Comparison of ENCODE assay signal across 8 cellular contexts in the genomic region with DNA sequence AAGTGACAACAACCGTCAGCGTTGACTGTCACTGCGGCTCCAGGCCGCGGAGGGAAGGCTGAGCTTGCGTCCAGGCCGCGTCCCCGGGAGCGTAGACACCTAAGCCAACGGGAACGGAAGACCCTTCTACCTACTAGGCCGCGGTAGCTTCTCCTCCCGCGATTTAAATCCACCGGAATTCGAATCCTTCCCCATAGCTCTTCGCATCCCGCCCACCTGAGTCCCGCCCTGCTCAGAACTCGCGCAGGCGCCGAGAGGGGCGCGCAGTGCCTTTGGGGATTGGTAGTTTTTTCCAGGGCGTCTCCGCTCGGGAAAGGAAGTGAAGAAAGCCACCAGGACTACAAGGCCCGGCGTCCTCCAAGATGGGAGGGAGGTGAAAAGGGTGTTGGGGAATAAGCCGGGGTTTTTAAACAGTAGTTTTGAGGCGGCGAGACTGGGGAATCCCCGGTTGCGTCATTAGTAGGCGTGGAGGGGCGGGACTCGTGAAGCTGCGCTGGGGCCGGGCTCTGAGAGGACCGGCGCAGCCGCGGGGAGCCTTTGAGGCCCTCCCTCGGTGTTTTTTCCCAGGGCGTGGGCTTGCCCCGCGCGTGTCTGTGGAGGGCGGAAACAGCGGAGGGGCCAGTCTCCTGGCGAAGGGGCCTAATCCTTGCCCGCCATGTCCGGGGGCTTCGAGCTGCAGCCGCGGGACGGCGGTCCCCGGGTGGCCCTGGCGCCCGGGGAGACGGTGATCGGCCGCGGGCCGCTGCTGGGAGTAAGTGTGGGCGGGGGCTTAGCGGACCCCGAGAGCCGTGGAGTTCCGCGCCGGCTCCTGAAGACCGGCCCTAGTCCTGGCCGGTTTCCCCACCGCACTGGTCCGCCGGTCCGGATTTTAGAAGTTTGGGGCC. TPM values are rescaled to one million over a fixed set of nuclear protein-coding genes. Genes with fewer than 3 reads are reported as not detected.
DNase-seq lines count a peak whose midpoint lies in the region; ATAC-seq, FAIRE-seq and TF ChIP-seq lines count a peak whose summit lies in the region.

TSS of gene APLF (plus strand) at position 509 of the 884 bp plus-strand sequence. CDS start at position 656, 147 bp downstream.
TSS of gene FBXO48 (minus strand) at position 218 of the 884 bp plus-strand sequence. CDS start 2,149 bp downstream, outside the sequence.

- no peak for TF ChIP-seq EP300 in H1 (IDR thresholded peaks at IDR 0.05; ENCODE audit: borderline replicate concordance in 1 of 2, low read depth in 2 of 2, low read length in 2 of 2)

- no peak within 1 kb of the TSS for H2BK15ac ChIP-seq in H1 (ENCODE audit: low read length)

- peak within 1 kb of the TSS; percentile 97 for H2AFZ ChIP-seq in H1 (ENCODE audit: low read length)

- no peak within 1 kb of the TSS for H2BK120ac ChIP-seq in H1 (replicated peaks; ENCODE audit: low read depth, low read length)

- no peaks in the 10 kb centered on the region for H3K36me3 Mint-ChIP-seq in memory B cell

- DNase-seq in Caki2 (ENCODE audit: low read depth) (peak; percentile 99), HUDEP-2 (lab: John Stamatoyannopoulos, UW; ENCODE audit: unreplicated experiment in 76 of 76) (peak in 75 of 76 experiments; percentile 73 to 99 (median 96)), NOMO-1 treated with dmso at 0.1 percent for 144 hours (lab: John Stamatoyannopoulos, UW; ENCODE audit: unreplicated experiment) (peak; percentile 98), H1 (ENCODE audit: low read depth in 1 of 2, low spot score in 2 of 2) (peak; percentile 91 to 92), memory B cell (ENCODE audit: low spot score in 2 of 2) (peak; percentile 96 to 98)
- DNase-seq in activated CD8-positive, alpha-beta memory T cell treated with anti-CD3 and anti-CD28 coated beads, Interleukin-2, amount 50 U/mL, for 1 hour (ENCODE audit: extremely low read depth), result peak; percentile 96
- DNase-seq in stimulated activated CD8-positive, alpha-beta memory T cell treated with anti-CD3 and anti-CD28 coated beads, Interleukin-12 subunit alpha, Interleukin-12 subunit beta, amount 100 ng/mL, for 1 hour (ENCODE audit: low read depth), result peak; percentile 98

- peak within 1 kb of the TSS; percentile 80 for H3K4me2 ChIP-seq in H1 (ENCODE audit: insufficient read depth in 1 of 2, low read depth in 2 of 2, low read length in 2 of 2)

- peak within 1 kb of the TSS; percentile 81; the same call in 1 of the 2 replicates for H3K18ac ChIP-seq in H1 (ENCODE audit: extremely low read depth, low read length)

- H2BK5ac ChIP-seq in H1 (ENCODE audit: low read depth, low read length), result peak within 1 kb of the TSS; percentile 26; the same call in 1 of the 2 replicates

- 2% methylated on average over 64 of the region's 82 CpGs; no CpG with 5 or more reads in 1 of the 2 experiments for WGBS in H1 (ENCODE audit: extremely low coverage in 1 of 2, insufficient coverage in 1 of 2, insufficient read length in 1 of 2, insufficient replicate concordance in 2 of 2, low coverage in 1 of 2, low lambda C conversion rate in 2 of 2, missing lambda C conversion rate in 1 of 2), 2 experiments

- H3K23ac ChIP-seq in H1 (ENCODE audit: insufficient read length), result no peak within 1 kb of the TSS

- H3K79me1 ChIP-seq in H1 (ENCODE audit: low read depth, low read length), result no peaks in the 10 kb centered on the region

- peak within 1 kb of the TSS; percentile 83 for H4K91ac ChIP-seq in H1 (replicated peaks; ENCODE audit: insufficient read length, low read length)

- no peaks in the 10 kb centered on the region for H3K27me3 ChIP-seq in H1 (replicated peaks in 1 of 4; ENCODE audit: control insufficient read depth in 3 of 4, extremely low read depth in 1 of 4, insufficient read depth in 3 of 4, low read length in 3 of 4)

- H3K9ac ChIP-seq in H1 (replicated peaks in 1 of 4; ENCODE audit: extremely low read depth in 1 of 4, low read depth in 3 of 4, low read length in 3 of 4), result peak within 1 kb of the TSS; percentile 76 to 92 (median 82)

- H3K4me3 ChIP-seq in H1 (ENCODE audit: extremely low read depth in 1 of 4, insufficient read depth in 2 of 4, low read depth in 3 of 4, low read length in 4 of 4), result peak within 1 kb of the TSS; percentile 84 to 95 (median 94)

- no peaks in the 10 kb centered on the region for H3K9me3 ChIP-seq in H1 (ENCODE audit: insufficient read depth in 2 of 2, low read depth in 1 of 2, low read length in 1 of 2)

- ATAC-seq in GM21390 (IDR thresholded peaks at IDR 0.05; ENCODE audit: unreplicated experiment) (peak; percentile 95), memory B cell (ENCODE audit: low read depth) (peak; percentile 87)

- no peaks in the 10 kb centered on the region for H4K20me1 ChIP-seq in H1 (replicated peaks in 1 of 2; ENCODE audit: control insufficient read depth in 1 of 2, insufficient read depth in 2 of 2, low read length in 2 of 2)

- H4K5ac ChIP-seq in H1 (ENCODE audit: insufficient read length, low read depth, low read length), result peak within 1 kb of the TSS; percentile 92

- peak within 1 kb of the TSS; percentile 94; the same call in 1 of the 2 replicates for H4K8ac ChIP-seq in H1 (ENCODE audit: extremely low read depth, insufficient read depth, low read length)

- FAIRE-seq in H1 (lab: Jason Lieb, UNC), result no peak

- in situ Hi-C loops in Caki2 (cut with HindIII; ENCODE audit: low pct_unique_long_range_greater_than_20kb, low sequenced_read_pairs), result no loop called here

- no peak within 1 kb of the TSS for H3K4ac ChIP-seq in H1 (replicated peaks; ENCODE audit: insufficient read length, low read depth, low read length)

- no peak within 1 kb of the TSS for H3K14ac ChIP-seq in H1 (ENCODE audit: insufficient read length)

- peak within 1 kb of the TSS; percentile 96 for H3K27ac Mint-ChIP-seq in memory B cell

- H2BK12ac ChIP-seq in H1 (ENCODE audit: low read depth, low read length), result no peak within 1 kb of the TSS

- peaks cover 0 to 8% of the 10 kb centered on the region in 2 experiments; a peak in 1 of 4 replicates for H3K79me2 ChIP-seq in H1 (ENCODE audit: control insufficient read depth in 1 of 2, insufficient read depth in 2 of 2, low read length in 2 of 2)

- no peaks in the 10 kb centered on the region for H3K9me3 Mint-ChIP-seq in memory B cell

- peak within 1 kb of the TSS; percentile 94 for H3K4me3 Mint-ChIP-seq in memory B cell

- no peak for TF ChIP-seq RAD21 in H1 (IDR thresholded peaks at IDR 0.05 in 1 of 2, conservative IDR thresholded peaks at IDR 0.05 in 1 of 2; ENCODE audit: low read depth in 2 of 2, low read length in 2 of 2)

- peak within 1 kb of the TSS; percentile 90 for H3K27ac ChIP-seq in H1 (ENCODE audit: low read depth, low read length)

- no peaks in the 10 kb centered on the region for H3K27me3 Mint-ChIP-seq in memory B cell

- TF ChIP-seq CTCF in H1 (IDR thresholded peaks at IDR 0.05; ENCODE audit: control extremely low read depth in 1 of 3, insufficient read depth in 1 of 3, low read depth in 1 of 3, low read length in 3 of 3), result no peak

- H3K4me1 ChIP-seq in H1 (replicated peaks in 1 of 4; ENCODE audit: control insufficient read depth in 3 of 4, insufficient read depth in 4 of 4, low read length in 3 of 4), result no peaks in the 10 kb centered on the region; a peak in 1 of 7 replicates

- CTCF ChIA-PET in H1 (lab: Charles Lee; ENCODE audit: partially characterized antibody), result interaction anchor here (0.7 to 5.8 kb wide), 16 partner anchors 20 to 476 kb away, joined by 3 to 46 read pairs (median 3); no protein-coding TSS in a partner anchor

- no peak within 1 kb of the TSS for H2AK5ac ChIP-seq in H1 (ENCODE audit: low read depth, low read length)

- no peak within 1 kb of the TSS for H2BK20ac ChIP-seq in H1 (ENCODE audit: low read length)

- peak; percentile 80 to 85 for TF ChIP-seq POLR2A in H1 (IDR thresholded peaks at IDR 0.05; ENCODE audit: control extremely low read depth in 1 of 2, low read depth in 2 of 2, low read length in 2 of 2)

- POLR2A ChIA-PET in H1 (lab: Charles Lee; ENCODE audit: partially characterized antibody), result interaction anchor here (0.8 to 2.1 kb wide), 7 partner anchors 139 to 440 kb away, joined by 3 to 8 read pairs (median 3); partner anchors contain the start of genes PNO1 and PROKR1

- H3K4me1 Mint-ChIP-seq in memory B cell, result peaks cover 19% of the 10 kb centered on the region

- peak within 1 kb of the TSS; percentile 48 for H3K56ac ChIP-seq in H1 (replicated peaks; ENCODE audit: insufficient read length, low read depth, low read length)

- H3K23me2 ChIP-seq in H1 (ENCODE audit: low read depth, low read length), result peaks cover 2% of the 10 kb centered on the region; the same call in 1 of the 2 replicates

- H3K36me3 ChIP-seq in H1 (ENCODE audit: control insufficient read depth in 2 of 4, insufficient read depth in 4 of 4, low read length in 3 of 4), result no peaks in the 10 kb centered on the region

TF ChIP-seq in H1, 55 proteins besides CTCF, POLR2A, EP300 and RAD21 (continues in another document):
- TF ChIP-seq EZH2 (IDR thresholded peaks at IDR 0.05; ENCODE audit: low read depth, low read length, severe bottlenecking) (no peak), RXRA (IDR thresholded peaks at IDR 0.05; ENCODE audit: insufficient read depth, low read depth, low read length) (no peak), CEBPB (IDR thresholded peaks at IDR 0.05; ENCODE audit: low read depth, low read length) (peak; percentile 96), BRCA1 (IDR thresholded peaks at IDR 0.05; ENCODE audit: low read depth, low read length) (no peak), JUND (IDR thresholded peaks at IDR 0.05; ENCODE audit: low read length) (peak; percentile 84)

RNA-seq across cellular contexts. Expression of gene APLF, which starts in this region (rescaled TPM):
- total RNA-seq in Caki2 (2014; rRNA removed; shearing (Covaris generic); ENCODE audit: low replicate concordance), result 2.8 and 6.8 TPM in 2 replicates
- 4.4 and 4.9 TPM in 2 replicates for total RNA-seq in H1 (2021; fragmentation: NEBNext Ultra II Directional; extraction: Animal tissue kit (Norgen Biotek cat#: 25700))
- 7.3 and 10.6 TPM in 2 replicates for polyA plus RNA-seq in H1 (2011; rRNA removed)
- 4.6 TPM for polyA plus RNA-seq in H1 (2011; cell fraction: cytosol; rRNA removed)
- 7.6 TPM for polyA plus RNA-seq in H1 (2011; cell fraction: nucleus; rRNA removed)
- 1.8 to 2.4 TPM (median 2.0 TPM) in 4 replicates for polyA plus RNA-seq in H1 (2012, experiment 1 of 2)
- polyA plus RNA-seq in H1 (2012, experiment 2 of 2), result 0.18 TPM
- 2.3 TPM for polyA plus RNA-seq in H1 (2013, experiment 1 of 2)
- 3.2 TPM for polyA plus RNA-seq in H1 (2013, experiment 2 of 2)
- 36.3 and 44.3 TPM in 2 replicates for polyA minus RNA-seq in H1 (2011; rRNA and poly(A)+ RNA removed)
- 6.4 TPM for polyA minus RNA-seq in H1 (2011; cell fraction: cytosol; rRNA and poly(A)+ RNA removed)
- polyA minus RNA-seq in H1 (2011; cell fraction: nucleus; rRNA and poly(A)+ RNA removed), result 25.6 TPM

RNA-seq across cellular contexts. Expression of gene FBXO48, which starts in this region (rescaled TPM):
- total RNA-seq in Caki2 (2014; rRNA removed; shearing (Covaris generic); ENCODE audit: low replicate concordance), result 0.44 and 0.52 TPM in 2 replicates
- 1.1 TPM in 2 replicates for total RNA-seq in H1 (2021; fragmentation: NEBNext Ultra II Directional; extraction: Animal tissue kit (Norgen Biotek cat#: 25700))
- 1.1 and 1.5 TPM in 2 replicates for polyA plus RNA-seq in H1 (2011; rRNA removed)
- 1.5 TPM for polyA plus RNA-seq in H1 (2011; cell fraction: cytosol; rRNA removed)
- polyA plus RNA-seq in H1 (2011; cell fraction: nucleus; rRNA removed), result 0.66 TPM
- 0.59 to 1.1 TPM (median 0.66 TPM) in 4 replicates for polyA plus RNA-seq in H1 (2012, experiment 1 of 2)
- polyA plus RNA-seq in H1 (2012, experiment 2 of 2), result 0.07 TPM
- polyA plus RNA-seq in H1 (2013, experiment 1 of 2), result 1.4 TPM
- 0.99 TPM for polyA plus RNA-seq in H1 (2013, experiment 2 of 2)
- 1.3 and 1.4 TPM in 2 replicates for polyA minus RNA-seq in H1 (2011; rRNA and poly(A)+ RNA removed)
- 0.44 TPM for polyA minus RNA-seq in H1 (2011; cell fraction: cytosol; rRNA and poly(A)+ RNA removed)
- 1.3 TPM for polyA minus RNA-seq in H1 (2011; cell fraction: nucleus; rRNA and poly(A)+ RNA removed)

Comparison
In these comparisons a context has a peak if more than half of its experiments do, and no peak if none do; other contexts are left out.
1. Peak in every context shown above with its lines: DNase-seq, ATAC-seq, H3K4me3 ChIP-seq and H3K27ac ChIP-seq.